8 cellular contexts compared by ENCODE assay signal in genomic region chr1:20785907-20786309, GRCh38. TPM values are rescaled to one million over a fixed set of nuclear protein-coding genes. Genes with fewer than 3 reads are reported as not detected.
DNase-seq lines count a peak whose midpoint lies in the region; ATAC-seq and TF ChIP-seq lines count a peak whose summit lies in the region.

No MANE protein-coding gene starts in this region.

- H3K27me3 ChIP-seq in BE2C (no peaks in the 10 kb centered on the region), neutrophil (no peaks in the 10 kb centered on the region)

- H3K4me3 ChIP-seq in BE2C (ENCODE audit: low read depth, low read length): peak overlapping the region; percentile 90
- peak overlapping the region; percentile 69 to 98 for H3K4me3 ChIP-seq in neutrophil (ENCODE audit: low read depth in 1 of 2, low read length in 1 of 2)

- H3K4me1 ChIP-seq in BE2C (0 out of 2 replicates have a peak, but pooled peaks cover 3% of the 10 kb centered on the region), neutrophil (ENCODE audit: control insufficient read depth in 1 of 2, insufficient read depth in 1 of 2, low read depth in 1 of 2, low read length in 1 of 2) (peaks cover 24 to 28% of the 10 kb centered on the region in 2 experiments)

- TF ChIP-seq CTCF in BE2C (IDR thresholded peaks at IDR 0.05; ENCODE audit: low read depth, low read length): no peak
- TF ChIP-seq CTCF in RWPE1 (conservative IDR thresholded peaks at IDR 0.05; ENCODE audit: low read depth): no peak
- TF ChIP-seq CTCF in neutrophil (IDR thresholded peaks at IDR 0.05): no peak

- ATAC-seq in GM19467 (IDR thresholded peaks at IDR 0.05; ENCODE audit: unreplicated experiment): peak; percentile 7

- CTCF ChIA-PET in RWPE1 (lab: Yijun Ruan, JAX): interaction anchor here (0.9 kb wide), 1 partner anchor 409 kb away, joined by 4 read pairs; no protein-coding TSS in a partner anchor

- H3K36me3 ChIP-seq in BE2C (no peaks in the 10 kb centered on the region), neutrophil (no peaks in the 10 kb centered on the region)

- DNase-seq in BE2C (no peak), RWPE1 (ENCODE audit: low spot score) (peak; percentile 12), epithelial cell of prostate (ENCODE audit: low read depth, low spot score) (no peak), ecto neural progenitor cell (ENCODE audit: low spot score) (no peak), NCI-H345 treated with DMSO at 0.1 percent for 48 hours (lab: John Stamatoyannopoulos, UW; ENCODE audit: unreplicated experiment) (no peak), GOT3 (lab: John Stamatoyannopoulos, UW) (no peak)

- H3K9me3 ChIP-seq in BE2C: no peaks in the 10 kb centered on the region
- H3K9me3 ChIP-seq in neutrophil: no peaks in the 10 kb centered on the region

- H3K27ac ChIP-seq in RWPE1 (peak overlapping the region; percentile 97), epithelial cell of prostate (peak overlapping the region; percentile 88), neutrophil (peak overlapping the region; percentile 96)

- POLR2A ChIA-PET in RWPE1 (lab: Yijun Ruan, JAX; ENCODE audit: low non-redundant PET): interaction anchor here (0.5 to 0.9 kb wide), 2 partner anchors 16 to 417 kb away, joined by 3 to 4 read pairs; no protein-coding TSS in a partner anchor

RNA-seq across cellular contexts. Expression of gene HP1BP3, which starts 1.2 kb away (rescaled TPM):
- 53.5 TPM for polyA plus RNA-seq in BE2C (2012; ENCODE audit: insufficient read depth, insufficient read length, low read depth)

RNA-seq across cellular contexts. Expression of gene SH2D5, which starts 53.4 kb away (rescaled TPM):
- 0.54 TPM for polyA plus RNA-seq in BE2C (2012; ENCODE audit: insufficient read depth, insufficient read length, low read depth)
